Comparison of ENCODE assay signal across 20 cellular contexts in genomic region chr5:94024101-94024500, GRCh38.
DNase-seq lines count a peak whose midpoint lies in the region; ATAC-seq and TF ChIP-seq lines count a peak whose summit lies in the region.
"Had no signal": no experiment of that assay in that cellular context is flagged by ENCODE, and none has a peak within 500 bp of the region (broad histone marks: within the 10 kb centered on the region; RNA-seq: fewer than 3 reads in every experiment).

No MANE protein-coding gene starts in this region.

- H3K4me1 Mint-ChIP-seq in activated CD4-positive, alpha-beta memory T cell treated with anti-CD3 and anti-CD28 coated beads, Interleukin-2, amount 10 ng/mL, durations not matched to agents 7 days and 5 days: no peaks in the 10 kb centered on the region

- H3K27me3 ChIP-seq in MG63 (no peaks in the 10 kb centered on the region), prostate gland (replicated peaks; ENCODE audit: insufficient read depth) (no peaks in the 10 kb centered on the region)
- H3K27me3 ChIP-seq: BLaER1 treated with 17β-estradiol and CSF1 and Interleukin-3, amounts not matched to agents 10 nM and 100 nM had no signal

- H3K27me3 Mint-ChIP-seq in activated CD4-positive, alpha-beta memory T cell treated with anti-CD3 and anti-CD28 coated beads, Interleukin-2, amount 10 ng/mL, durations not matched to agents 7 days and 5 days: no peaks in the 10 kb centered on the region
- H3K27me3 Mint-ChIP-seq: IgD-negative memory B cell had no signal

- POLR2A ChIA-PET in activated CD4-positive, alpha-beta memory T cell treated with anti-CD3 and anti-CD28 coated beads, Interleukin-2, amount 10 ng/mL, durations not matched to agents 7 days and 5 days (lab: Charles Lee): no interaction called here

- intact Hi-C loops in prostate gland (cut with DNase I): no loop called here

- ATAC-seq in stimulated activated naive CD8-positive, alpha-beta T cell treated with anti-CD3 and anti-CD28 coated beads, Interleukin-15, Interleukin-2, amounts not matched to agents 100 U/mL and 50 U/mL, for 24 hours: no peak
- ATAC-seq: CD8-positive, alpha-beta T cell; Right ventricle myocardium inferior had no signal

- no peak overlapping the region for H3K27ac ChIP-seq in prostate gland
- H3K27ac ChIP-seq: BLaER1 treated with 17β-estradiol and CSF1 and Interleukin-3, amounts not matched to agents 10 nM and 100 nM; HL-60 had no signal

- 100% methylated on average over 1 of the region's 1 CpG for WGBS in prostate gland

- H3K4me3 Mint-ChIP-seq in activated CD4-positive, alpha-beta memory T cell treated with anti-CD3 and anti-CD28 coated beads, Interleukin-2, amount 10 ng/mL, durations not matched to agents 7 days and 5 days: no peak overlapping the region
- H3K4me3 Mint-ChIP-seq: CD8-positive, alpha-beta T cell; IgD-negative memory B cell had no signal

- no peak for TF ChIP-seq POLR2A in prostate gland (IDR thresholded peaks at IDR 0.05)

- H3K9me3 ChIP-seq in MG63: peaks cover 9% of the 10 kb centered on the region
- H3K9me3 ChIP-seq in prostate gland: no peaks in the 10 kb centered on the region
- H3K9me3 ChIP-seq: HAP-1 had no signal

- H3K4me3 ChIP-seq in MG63 (no peak overlapping the region), cardiac fibroblast (replicated peaks in 1 of 2; ENCODE audit: low read depth in 2 of 2, low read length in 2 of 2) (no peak overlapping the region), fibroblast of the aortic adventitia (ENCODE audit: low read depth, low read length) (no peak overlapping the region), prostate gland (no peak overlapping the region)
- H3K4me3 ChIP-seq: BLaER1 treated with 17β-estradiol and CSF1 and Interleukin-3, amounts not matched to agents 10 nM and 100 nM; HAP-1 had no signal

- CTCF ChIA-PET in activated CD4-positive, alpha-beta memory T cell treated with anti-CD3 and anti-CD28 coated beads, Interleukin-2, amount 10 ng/mL, durations not matched to agents 7 days and 5 days (lab: Charles Lee): no interaction called here

- peaks cover 19% of the 10 kb centered on the region for H3K36me3 Mint-ChIP-seq in activated CD4-positive, alpha-beta memory T cell treated with anti-CD3 and anti-CD28 coated beads, Interleukin-2, amount 10 ng/mL, durations not matched to agents 7 days and 5 days (ENCODE audit: low read depth)

- TF ChIP-seq CTCF in cardiac fibroblast (IDR thresholded peaks at IDR 0.05; ENCODE audit: low read depth, low read length) (no peak), fibroblast of the aortic adventitia (IDR thresholded peaks at IDR 0.05; ENCODE audit: insufficient read depth, low read length) (no peak), GM10266 (IDR thresholded peaks at IDR 0.05; ENCODE audit: control insufficient read depth, insufficient read depth, low read depth, missing control alignments) (no peak), prostate gland (IDR thresholded peaks at IDR 0.05) (no peak)

- H3K36me3 ChIP-seq in MG63 (peaks cover 18% of the 10 kb centered on the region), prostate gland (no peaks in the 10 kb centered on the region)
- H3K36me3 ChIP-seq: HAP-1 had no signal

- no peak overlapping the region for H3K27ac Mint-ChIP-seq in activated CD4-positive, alpha-beta memory T cell treated with anti-CD3 and anti-CD28 coated beads, Interleukin-2, amount 10 ng/mL, durations not matched to agents 7 days and 5 days
- H3K27ac Mint-ChIP-seq: CD8-positive, alpha-beta T cell; IgD-negative memory B cell had no signal

- H3K9me3 Mint-ChIP-seq in activated CD4-positive, alpha-beta memory T cell treated with anti-CD3 and anti-CD28 coated beads, Interleukin-2, amount 10 ng/mL, durations not matched to agents 7 days and 5 days: peaks cover 5% of the 10 kb centered on the region

- H3K4me1 ChIP-seq in prostate gland (replicated peaks): no peaks in the 10 kb centered on the region
- H3K4me1 ChIP-seq: HAP-1 had no signal

- DNase-seq in EH (ENCODE audit: low read depth): peak; percentile 30
- peak; percentile 28 for DNase-seq in MG63
- peak; percentile 23 to 24 for DNase-seq in cardiac fibroblast (ENCODE audit: low read depth in 2 of 2)
- peak; percentile 65 for DNase-seq in fibroblast of the aortic adventitia (ENCODE audit: low read depth)
- DNase-seq in GM10266 (ENCODE audit: extremely low spot score): no peak
- DNase-seq in stimulated activated naive CD8-positive, alpha-beta T cell treated with anti-CD3 and anti-CD28 coated beads, Interleukin-15, Interleukin-2, amounts not matched to agents 100 U/mL and 50 U/mL, for 24 hours: no peak
- DNase-seq in prostate gland (ENCODE audit: low spot score): no peak
- no peak for DNase-seq in activated CD4-positive, alpha-beta memory T cell treated with anti-CD3 and anti-CD28 coated beads, Interleukin-2, amount 10 ng/mL, durations not matched to agents 7 days and 5 days
- DNase-seq: Calu3; CD8-positive, alpha-beta T cell; Karpas-422; NCI-H1105; NCI-H2081; NCI-H2171 treated with DMSO at 0.1 percent for 48 hours; NK-92 treated with Interleukin-12 subunit alpha and Interleukin-12 subunit beta, amount 100 ng/mL, for 24 hours had no signal

Comparison
In these comparisons a context has a peak if more than half of its experiments do, and no peak if none do; other contexts are left out.
1. DNase-seq: peak in EH (single experiment), MG63 (single experiment), cardiac fibroblast (2 of 2) and fibroblast of the aortic adventitia (single experiment); none in GM10266 (single experiment), stimulated activated naive CD8-positive, alpha-beta T cell treated with anti-CD3 and anti-CD28 coated beads, Interleukin-15, Interleukin-2, amounts not matched to agents 100 U/mL and 50 U/mL, for 24 hours (single experiment), prostate gland (single experiment) and activated CD4-positive, alpha-beta memory T cell treated with anti-CD3 and anti-CD28 coated beads, Interleukin-2, amount 10 ng/mL, durations not matched to agents 7 days and 5 days (single experiment).